ENCODE assay signal across 9 cellular contexts in genomic region chr12:11111213-11111612, GRCh38. TPM values are rescaled to one million over a fixed set of nuclear protein-coding genes. Genes with fewer than 3 reads are reported as not detected.
"Had no signal": no experiment of that assay in that cellular context is flagged by ENCODE, and none has a peak within 500 bp of the region (broad histone marks: within the 10 kb centered on the region; RNA-seq: fewer than 3 reads in every experiment).

No MANE protein-coding gene starts in this region.

RNA-seq across cellular contexts. Expression of gene TAS2R43, which starts 19.1 kb away (rescaled TPM):
- total RNA-seq: left ventricle myocardium superior, lower lobe of right lung, mesenteric fat pad, upper lobe of right lung had no signal
- polyA plus RNA-seq: esophagus; naive thymus-derived CD8-positive, alpha-beta T cell; spleen had no signal

RNA-seq across cellular contexts. Expression of gene TAS2R30, which starts 23.2 kb away (rescaled TPM):
- polyA plus RNA-seq: naive thymus-derived CD8-positive, alpha-beta T cell; pancreas had no signal

RNA-seq across cellular contexts. Expression of gene TAS2R46, which starts 49.1 kb away (rescaled TPM):
- total RNA-seq: myocyte had no signal
- polyA plus RNA-seq: esophagus, pancreas, spleen had no signal
